18 cellular contexts compared by ENCODE assay signal in the genomic region with DNA sequence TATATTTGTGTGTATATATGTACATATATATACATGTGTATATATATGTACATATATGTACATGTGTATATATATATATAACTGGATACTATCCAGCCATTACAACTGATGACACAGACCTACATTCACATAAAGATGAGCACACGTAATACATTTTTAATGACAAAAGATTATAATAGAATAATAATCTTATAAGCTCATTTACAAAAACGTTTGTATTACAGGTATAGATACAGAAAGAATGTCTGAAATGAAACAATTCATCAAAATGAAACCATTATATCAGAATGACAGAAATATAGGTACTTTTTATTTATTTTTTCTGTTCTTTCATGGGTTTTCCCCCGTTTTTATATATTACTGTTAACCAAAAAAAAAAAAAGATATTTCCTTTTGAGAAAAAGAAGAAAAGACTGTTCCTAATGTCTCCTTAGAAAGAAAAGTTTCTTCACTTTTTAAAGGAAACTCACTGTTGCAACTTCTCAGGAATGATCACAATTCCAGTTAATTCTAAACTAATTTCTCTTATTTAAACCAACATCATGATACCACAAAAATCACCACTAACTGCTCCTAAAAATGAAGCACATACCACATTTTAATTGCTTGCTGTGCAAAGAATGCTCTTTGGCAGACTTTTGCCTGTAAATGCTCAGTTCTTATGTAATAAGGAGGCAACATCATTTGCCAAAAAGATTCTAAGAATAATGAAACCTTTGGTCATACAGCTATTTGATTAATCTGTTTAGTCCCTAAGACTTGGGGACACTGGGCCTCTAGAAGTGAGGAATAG. TPM values are rescaled to one million over a fixed set of nuclear protein-coding genes. Genes with fewer than 3 reads are reported as not detected.
DNase-seq lines count a peak whose midpoint lies in the region; ATAC-seq and TF ChIP-seq lines count a peak whose summit lies in the region.
"Had no signal": no experiment of that assay in that cellular context is flagged by ENCODE, and none has a peak within 500 bp of the region (broad histone marks: within the 10 kb centered on the region; RNA-seq: fewer than 3 reads in every experiment).

No MANE protein-coding gene starts in this region.

- no peak for ATAC-seq in CD4-positive, alpha-beta T cell (ENCODE audit: poor library complexity)
- no peak for ATAC-seq in GM18907 (IDR thresholded peaks at IDR 0.05; ENCODE audit: unreplicated experiment)
- ATAC-seq: esophagus mucosa, left lobe of liver had no signal

- H3K27me3 ChIP-seq in CD4-positive, alpha-beta T cell (ENCODE audit: control insufficient read depth, insufficient read depth, low read length) = no peaks in the 10 kb centered on the region
- peaks cover 22% of the 10 kb centered on the region for H3K27me3 ChIP-seq in left ventricle myocardium inferior (ENCODE audit: low read depth)

- peak overlapping the region; percentile 80 for H3K27ac ChIP-seq in CD4-positive, alpha-beta T cell (ENCODE audit: low read depth, low read length)
- no peak overlapping the region for H3K27ac ChIP-seq in left ventricle myocardium inferior (replicated peaks)
- H3K27ac ChIP-seq: parathyroid adenoma had no signal

- peak; percentile 72 for DNase-seq in AG09309 (ENCODE audit: low read depth)
- no peak for DNase-seq in CD4-positive, alpha-beta T cell
- no peak for DNase-seq in activated T-helper 1 cell treated with anti-CD3 and anti-CD28 coated beads, Interleukin-12 subunit alpha, Interleukin-12 subunit beta, Interleukin-2, Interleukin-4 antibody, amounts not matched to agents 30 ng/mL and 10 ng/mL and 1 ng/mL, durations not matched to agents 14 hours and 24 hours and 36 hours (ENCODE audit: low spot score)
- DNase-seq in fibroblast of the aortic adventitia (ENCODE audit: low read depth) = peak; percentile 8
- DNase-seq in left ventricle myocardium inferior = no peak
- DNase-seq in AML-193 (lab: John Stamatoyannopoulos, UW) = no peak
- DNase-seq in putamen (ENCODE audit: low spot score) = no peak
- DNase-seq: activated CD8-positive, alpha-beta memory T cell treated with anti-CD3 and anti-CD28 coated beads, Interleukin-2, amount 50 U/mL, for 4 hours; anterior cingulate cortex; dermis blood vessel endothelial cell; hypothalamus; IMR-90; NCI-H1048 had no signal

- TF ChIP-seq CTCF in AG09309 (IDR thresholded peaks at IDR 0.05; ENCODE audit: control insufficient read depth, insufficient read depth, low read depth, low read length, missing control alignments) (no peak), fibroblast of the aortic adventitia (IDR thresholded peaks at IDR 0.05; ENCODE audit: insufficient read depth, low read length) (no peak), left ventricle myocardium inferior (IDR thresholded peaks at IDR 0.05; ENCODE audit: borderline replicate concordance) (no peak)
- TF ChIP-seq CTCF in CD4-positive, alpha-beta T cell (IDR thresholded peaks at IDR 0.05) = no peak

- H3K27ac Mint-ChIP-seq in CD4-positive, alpha-beta T cell = peak overlapping the region; percentile 79
- peak overlapping the region; percentile 69 for H3K27ac Mint-ChIP-seq in activated T-helper 1 cell treated with anti-CD3 and anti-CD28 coated beads, Interleukin-12 subunit alpha, Interleukin-12 subunit beta, Interleukin-2, Interleukin-4 antibody, amounts not matched to agents 30 ng/mL and 10 ng/mL and 1 ng/mL, durations not matched to agents 14 hours and 24 hours and 36 hours

- H3K9me3 Mint-ChIP-seq in CD4-positive, alpha-beta T cell = no peaks in the 10 kb centered on the region
- H3K9me3 Mint-ChIP-seq in activated T-helper 1 cell treated with anti-CD3 and anti-CD28 coated beads, Interleukin-12 subunit alpha, Interleukin-12 subunit beta, Interleukin-2, Interleukin-4 antibody, amounts not matched to agents 30 ng/mL and 10 ng/mL and 1 ng/mL, durations not matched to agents 14 hours and 24 hours and 36 hours = no peaks in the 10 kb centered on the region

- H3K27me3 Mint-ChIP-seq in CD4-positive, alpha-beta T cell = no peaks in the 10 kb centered on the region
- no peaks in the 10 kb centered on the region for H3K27me3 Mint-ChIP-seq in activated T-helper 1 cell treated with anti-CD3 and anti-CD28 coated beads, Interleukin-12 subunit alpha, Interleukin-12 subunit beta, Interleukin-2, Interleukin-4 antibody, amounts not matched to agents 30 ng/mL and 10 ng/mL and 1 ng/mL, durations not matched to agents 14 hours and 24 hours and 36 hours (ENCODE audit: insufficient read depth)

- H3K36me3 Mint-ChIP-seq in CD4-positive, alpha-beta T cell (ENCODE audit: low read depth) = peaks cover 80% of the 10 kb centered on the region
- peaks cover 32% of the 10 kb centered on the region for H3K36me3 Mint-ChIP-seq in activated T-helper 1 cell treated with anti-CD3 and anti-CD28 coated beads, Interleukin-12 subunit alpha, Interleukin-12 subunit beta, Interleukin-2, Interleukin-4 antibody, amounts not matched to agents 30 ng/mL and 10 ng/mL and 1 ng/mL, durations not matched to agents 14 hours and 24 hours and 36 hours (ENCODE audit: low read depth)

- CTCF ChIA-PET in CD4-positive, alpha-beta T cell (lab: Charles Lee) = interaction anchor here (1.0 to 1.7 kb wide), 5 partner anchors 15 to 423 kb away, joined by 3 to 7 read pairs (median 3); no protein-coding TSS in a partner anchor

- peak overlapping the region; percentile 76 for H3K4me3 Mint-ChIP-seq in CD4-positive, alpha-beta T cell
- peak overlapping the region; percentile 47 for H3K4me3 Mint-ChIP-seq in activated T-helper 1 cell treated with anti-CD3 and anti-CD28 coated beads, Interleukin-12 subunit alpha, Interleukin-12 subunit beta, Interleukin-2, Interleukin-4 antibody, amounts not matched to agents 30 ng/mL and 10 ng/mL and 1 ng/mL, durations not matched to agents 14 hours and 24 hours and 36 hours

- H3K9me3 ChIP-seq in CD4-positive, alpha-beta T cell (ENCODE audit: control insufficient read depth, low read length) = no peaks in the 10 kb centered on the region
- no peaks in the 10 kb centered on the region for H3K9me3 ChIP-seq in left ventricle myocardium inferior (replicated peaks)

- H3K4me3 ChIP-seq in AG09309 (ENCODE audit: control insufficient read depth, low read depth, low read length) = no peak overlapping the region
- no peak overlapping the region for H3K4me3 ChIP-seq in fibroblast of the aortic adventitia (ENCODE audit: low read depth, low read length)
- H3K4me3 ChIP-seq in left ventricle myocardium inferior = no peak overlapping the region

- H3K4me1 ChIP-seq in left ventricle myocardium inferior = no peaks in the 10 kb centered on the region
- H3K4me1 ChIP-seq: parathyroid adenoma had no signal

- POLR2A ChIA-PET in CD4-positive, alpha-beta T cell (lab: Charles Lee) = interaction anchor here (0.5 to 3.8 kb wide), 19 partner anchors 8 to 470 kb away, joined by 3 to 26 read pairs (median 5); partner anchors contain the start of gene RPL34

- intact Hi-C loops in CD4-positive, alpha-beta T cell (cut with DNase I, micrococcal nuclease) = loop anchor here in 1 of 2 experiments (2.0 kb wide), 1 partner anchor 15 kb away; no protein-coding TSS in a partner anchor
- intact Hi-C loops in activated T-helper 1 cell treated with anti-CD3 and anti-CD28 coated beads, Interleukin-12 subunit alpha, Interleukin-12 subunit beta, Interleukin-2, Interleukin-4 antibody, amounts not matched to agents 30 ng/mL and 10 ng/mL and 1 ng/mL, durations not matched to agents 14 hours and 24 hours and 36 hours (cut with micrococcal nuclease) = loop anchor here (10.0 kb wide), 1 partner anchor 1665 kb away; the partner anchor contains the start of gene GAR1
- intact Hi-C loops in left ventricle myocardium inferior (cut with micrococcal nuclease) = no loop called here

- H3K36me3 ChIP-seq in left ventricle myocardium inferior = no peaks in the 10 kb centered on the region

- peaks cover 83% of the 10 kb centered on the region for H3K4me1 Mint-ChIP-seq in CD4-positive, alpha-beta T cell (ENCODE audit: low read depth)
- H3K4me1 Mint-ChIP-seq in activated T-helper 1 cell treated with anti-CD3 and anti-CD28 coated beads, Interleukin-12 subunit alpha, Interleukin-12 subunit beta, Interleukin-2, Interleukin-4 antibody, amounts not matched to agents 30 ng/mL and 10 ng/mL and 1 ng/mL, durations not matched to agents 14 hours and 24 hours and 36 hours (ENCODE audit: low read depth) = peaks cover 76% of the 10 kb centered on the region

RNA-seq across cellular contexts. Expression of gene LEF1, which starts 18.9 kb away (rescaled TPM):
- total RNA-seq in CD4-positive, alpha-beta T cell = 100 to 1,000 TPM; 409 to 438 TPM
- 133 and 139 TPM in 2 replicates for total RNA-seq in activated T-helper 1 cell treated with anti-CD3 and anti-CD28 coated beads, Interleukin-12 subunit alpha, Interleukin-12 subunit beta, Interleukin-2, Interleukin-4 antibody, amounts not matched to agents 30 ng/mL and 10 ng/mL and 1 ng/mL, durations not matched to agents 14 hours and 24 hours and 36 hours
- total RNA-seq in fibroblast of the aortic adventitia (ENCODE audit: low replicate concordance) (0.63 TPM in 1 of 2 replicates, not detected in the other), left ventricle myocardium inferior (0.41 TPM)
- total RNA-seq: G401 had no signal

Comparison
In these comparisons a context has a peak if more than half of its experiments do, and no peak if none do; other contexts are left out.
1. DNase-seq: peak in AG09309 (single experiment) and fibroblast of the aortic adventitia (single experiment); none in CD4-positive, alpha-beta T cell (0 of 10), activated T-helper 1 cell treated with anti-CD3 and anti-CD28 coated beads, Interleukin-12 subunit alpha, Interleukin-12 subunit beta, Interleukin-2, Interleukin-4 antibody, amounts not matched to agents 30 ng/mL and 10 ng/mL and 1 ng/mL, durations not matched to agents 14 hours and 24 hours and 36 hours (single experiment), left ventricle myocardium inferior (single experiment), AML-193 (0 of 2) and putamen (single experiment).
2. RNA of gene LEF1, which starts 18.9 kb away (total RNA-seq): 409 to 438 TPM in CD4-positive, alpha-beta T cell and 133 to 139 TPM in activated T-helper 1 cell treated with anti-CD3 and anti-CD28 coated beads, Interleukin-12 subunit alpha, Interleukin-12 subunit beta, Interleukin-2, Interleukin-4 antibody, amounts not matched to agents 30 ng/mL and 10 ng/mL and 1 ng/mL, durations not matched to agents 14 hours and 24 hours and 36 hours; 0.63 TPM in fibroblast of the aortic adventitia and 0.41 TPM in left ventricle myocardium inferior (single experiment); every median in the first group is over 10 times any median in the second.